ENCODE assay signal across 21 cellular contexts in the genomic region with DNA sequence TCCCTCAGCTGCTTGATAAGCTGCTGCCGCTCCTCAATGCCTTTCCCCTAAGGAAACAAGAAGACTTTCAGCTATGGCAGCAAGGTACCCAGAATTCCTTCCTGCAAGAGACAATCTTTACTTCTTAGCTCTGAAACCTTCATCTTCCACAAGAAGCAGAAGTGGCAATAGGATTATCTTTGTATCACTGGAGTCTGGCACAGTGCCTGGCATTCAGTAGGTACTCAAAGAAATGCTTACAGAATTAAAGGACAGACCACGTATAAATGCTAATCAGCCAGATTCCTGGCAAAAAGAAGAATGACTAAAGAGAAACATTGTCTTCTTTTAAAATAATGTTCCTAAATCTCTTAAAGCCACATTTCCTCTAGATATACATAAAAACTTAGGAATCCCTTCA. TPM values are rescaled to one million over a fixed set of nuclear protein-coding genes. Genes with fewer than 3 reads are reported as not detected.
DNase-seq lines count a peak whose midpoint lies in the region; ATAC-seq and TF ChIP-seq lines count a peak whose summit lies in the region.
"Had no signal": no experiment of that assay in that cellular context is flagged by ENCODE, and none has a peak within 500 bp of the region (broad histone marks: within the 10 kb centered on the region; RNA-seq: fewer than 3 reads in every experiment).

No MANE protein-coding gene starts in this region.

- no peak overlapping the region for H2AK5ac ChIP-seq in neuronal stem cell (ENCODE audit: low read depth, low read length)

- no peak overlapping the region for H3K4ac ChIP-seq in neuronal stem cell (ENCODE audit: low read length)

- in situ Hi-C loops in SK-MEL-5 (cut with HindIII; ENCODE audit: low pct_unique_long_range_greater_than_20kb, low sequenced_read_pairs): loop anchor here (25.0 kb wide), 2 partner anchors 93 to 168 kb away; a partner anchor contains a TSS

- no peak overlapping the region for H3K4me3 Mint-ChIP-seq in WTC11
- H3K4me3 Mint-ChIP-seq: CD14-positive monocyte had no signal

- DNase-seq in cardiac muscle cell (ENCODE audit: low read depth in 1 of 2, low spot score in 1 of 2) (no peak), Right ventricle myocardium superior (no peak), SK-MEL-5 (ENCODE audit: low read depth, low spot score) (peak; percentile 28), WTC11 (ENCODE audit: low spot score) (no peak), testis (peak; percentile 74), neuronal stem cell (ENCODE audit: low spot score) (no peak)
- DNase-seq: ACHN, AML-193, Caco-2, GM23248, MV-4-11, NCI-H1694 treated with DMSO at 0.1 percent for 48 hours, NCI-H226, NCI-H524 treated with DMSO at 0.1 percent for 48 hours, SJCRH30 had no signal

- ATAC-seq in Right ventricle myocardium superior (ENCODE audit: poor library complexity) (no peak), WTC11 (no peak), GM18502 (IDR thresholded peaks at IDR 0.05; ENCODE audit: poor library complexity, unreplicated experiment) (no peak)
- ATAC-seq: GM12878 had no signal

- TF ChIP-seq POLR2A in testis (IDR thresholded peaks at IDR 0.05): no peak

- no peaks in the 10 kb centered on the region for H3K79me1 ChIP-seq in neuronal stem cell (ENCODE audit: low read depth, low read length)

- H2BK12ac ChIP-seq in neuronal stem cell (ENCODE audit: low read length): no peak overlapping the region

- intact Hi-C loops in Right ventricle myocardium superior (cut with DNase I): no loop called here
- intact Hi-C loops in testis (cut with DNase I; ENCODE audit: low total_unique reads): no loop called here

- POLR2A ChIA-PET in WTC11 (lab: Charles Lee): no interaction called here

- 56 to 58% methylated on average over 2 of the region's 2 CpGs for WGBS in testis, 2 donors
- WGBS in neuronal stem cell (ENCODE audit: extremely low coverage in 2 of 2, insufficient read length in 2 of 2, insufficient replicate concordance in 1 of 2), 2 donors: no CpG with 5 or more reads among the region's 2 CpGs

- TF ChIP-seq CTCF in cardiac muscle cell (IDR thresholded peaks at IDR 0.05; ENCODE audit: low read depth, low read length) (no peak), WTC11 (IDR thresholded peaks at IDR 0.05) (no peak), testis (IDR thresholded peaks at IDR 0.05) (no peak)

- no peak overlapping the region for H3K14ac ChIP-seq in neuronal stem cell (ENCODE audit: low read length)

- no peak overlapping the region for H4K8ac ChIP-seq in neuronal stem cell (ENCODE audit: low read depth, low read length)

- H3K4me1 ChIP-seq in cardiac muscle cell (ENCODE audit: low read depth) (peaks cover 4% of the 10 kb centered on the region), testis (no peaks in the 10 kb centered on the region), neuronal stem cell (ENCODE audit: control insufficient read depth in 2 of 2, insufficient read depth in 1 of 2, low read depth in 1 of 2, low read length in 2 of 2) (no peaks in the 10 kb centered on the region)
- H3K4me1 ChIP-seq: Caco-2, HAP-1, SJCRH30 had no signal

- H3K27me3 Mint-ChIP-seq in WTC11 (ENCODE audit: low read depth): no peaks in the 10 kb centered on the region

- H3K4me1 Mint-ChIP-seq in WTC11: no peaks in the 10 kb centered on the region

- no peak overlapping the region for H3K23ac ChIP-seq in neuronal stem cell (ENCODE audit: low read depth, low read length, poor library complexity)

- no peak overlapping the region for H3K4me3 ChIP-seq in cardiac muscle cell
- H3K4me3 ChIP-seq in testis: no peak overlapping the region
- H3K4me3 ChIP-seq in neuronal stem cell (ENCODE audit: low read length in 2 of 2): no peak overlapping the region
- H3K4me3 ChIP-seq: GM12878, GM23248, HAP-1, SJCRH30 had no signal

- no peaks in the 10 kb centered on the region for H3K27me3 ChIP-seq in cardiac muscle cell
- H3K27me3 ChIP-seq in testis: no peaks in the 10 kb centered on the region
- H3K27me3 ChIP-seq in neuronal stem cell (ENCODE audit: control insufficient read depth in 3 of 3, insufficient read depth in 3 of 3, low read depth in 1 of 3, low read length in 3 of 3): no peaks in the 10 kb centered on the region
- H3K27me3 ChIP-seq: SJCRH30 had no signal

- H2AFZ ChIP-seq in neuronal stem cell (ENCODE audit: low read length): no peak overlapping the region
- H2AFZ ChIP-seq: GM23248 had no signal

- no peak overlapping the region for H2BK120ac ChIP-seq in neuronal stem cell (ENCODE audit: low read depth, low read length)

- no peak overlapping the region for H3K18ac ChIP-seq in neuronal stem cell (ENCODE audit: low read length)

- H4K91ac ChIP-seq in neuronal stem cell (ENCODE audit: low read depth, low read length, poor library complexity): no peak overlapping the region

- no peaks in the 10 kb centered on the region for H3K9me3 Mint-ChIP-seq in WTC11
- H3K9me3 Mint-ChIP-seq: CD14-positive monocyte had no signal

- peak overlapping the region; percentile 51 for H3K27ac ChIP-seq in cardiac muscle cell
- no peak overlapping the region for H3K27ac ChIP-seq in testis
- no peak overlapping the region for H3K27ac ChIP-seq in neuronal stem cell (replicated peaks; ENCODE audit: low read length)
- H3K27ac ChIP-seq: GM23248, HL-60, KMS-11, SJCRH30 had no signal

- H3K9ac ChIP-seq in neuronal stem cell (ENCODE audit: low read depth, low read length, poor library complexity): no peak overlapping the region
- H3K9ac ChIP-seq: GM23248, KMS-11 had no signal

- H3K36me3 Mint-ChIP-seq in WTC11: peaks cover 49% of the 10 kb centered on the region

- CTCF ChIA-PET in WTC11 (lab: Charles Lee): no interaction called here

- H3K36me3 ChIP-seq in cardiac muscle cell (peaks cover 36% of the 10 kb centered on the region), testis (ENCODE audit: low read depth, missing control alignments) (no peaks in the 10 kb centered on the region), neuronal stem cell (replicated peaks in 1 of 2; ENCODE audit: control insufficient read depth in 2 of 2, insufficient read depth in 2 of 2, low read length in 2 of 2) (peaks cover 25 to 71% of the 10 kb centered on the region in 2 donors)

- peak overlapping the region; percentile 60; the same call in 1 of the 2 replicates for H3K27ac Mint-ChIP-seq in WTC11

- H3K9me3 ChIP-seq in cardiac muscle cell (ENCODE audit: low read depth): no peaks in the 10 kb centered on the region
- no peaks in the 10 kb centered on the region for H3K9me3 ChIP-seq in testis
- H3K9me3 ChIP-seq in neuronal stem cell (replicated peaks in 1 of 2; ENCODE audit: control insufficient read depth in 2 of 2, insufficient read depth in 1 of 2, low read depth in 1 of 2, low read length in 2 of 2): no peaks in the 10 kb centered on the region
- H3K9me3 ChIP-seq: Caco-2, HAP-1, SJCRH30 had no signal

- H2BK5ac ChIP-seq in neuronal stem cell (ENCODE audit: low read length): no peak overlapping the region

- H2BK15ac ChIP-seq in neuronal stem cell (ENCODE audit: low read length): no peak overlapping the region

- no peak overlapping the region for H3K4me2 ChIP-seq in neuronal stem cell (ENCODE audit: insufficient read depth, low read length, poor library complexity, severe bottlenecking)
- H3K4me2 ChIP-seq: KMS-11 had no signal

TF ChIP-seq in WTC11, 78 proteins besides CTCF, POLR2A, EP300 and RAD21:
- no peak for TF ChIP-seq FOXP1 (CRISPR knock-in tag; IDR thresholded peaks at IDR 0.05; ENCODE audit: borderline replicate concordance)

RNA-seq across cellular contexts. Expression of a gene that starts 43.7 kb away (rescaled TPM):
- total RNA-seq in cardiac muscle cell (20.7 and 27.7 TPM in 2 replicates), Right ventricle myocardium superior (12.0 TPM), WTC11 (2021) (36.3 to 38.9 TPM (median 36.9 TPM) in 3 replicates), testis (10 to 100 TPM; 38.5 to 54.9 TPM)
- polyA plus RNA-seq in cardiac muscle cell (30.6 and 46.7 TPM in 2 replicates), testis (ENCODE audit: insufficient read depth, low read depth, low replicate concordance) (83.3 TPM)
- 174 and 184 TPM in 2 replicates for total RNA-seq in SK-MEL-5 (2014; rRNA removed; shearing (Covaris generic))
- 225 and 228 TPM in 2 replicates for polyA plus RNA-seq in SK-MEL-5 (2015; cell fraction: cytosol; rRNA removed)
- polyA plus RNA-seq in SK-MEL-5 (2015; cell fraction: nucleus; rRNA removed): 398 and 617 TPM in 2 replicates
- polyA plus RNA-seq in neuronal stem cell (2013, experiment 1 of 2): 7.5 TPM
- polyA plus RNA-seq in neuronal stem cell (2013, experiment 2 of 2): 7.2 TPM

Comparison
In these comparisons a context has a peak if more than half of its experiments do, and no peak if none do; other contexts are left out.
1. DNase-seq: peak in SK-MEL-5 (single experiment) and testis (single experiment); none in cardiac muscle cell (0 of 2), Right ventricle myocardium superior (single experiment), WTC11 (single experiment) and neuronal stem cell (single experiment).